In genomic region chr1:11134352-11135266, GRCh38 we compare ENCODE assay signal across 12 cellular contexts. TPM values are rescaled to one million over a fixed set of nuclear protein-coding genes. Genes with fewer than 3 reads are reported as not detected.
DNase-seq lines count a peak whose midpoint lies in the region; ATAC-seq and TF ChIP-seq lines count a peak whose summit lies in the region.
"Had no signal": no experiment of that assay in that cellular context is flagged by ENCODE, and none has a peak within 500 bp of the region (broad histone marks: within the 10 kb centered on the region; RNA-seq: fewer than 3 reads in every experiment).

No MANE protein-coding gene starts in this region.

- H3K9me3 Mint-ChIP-seq in HFFc6 = no peaks in the 10 kb centered on the region

- H2AFZ ChIP-seq in ACC112 (ENCODE audit: low read length, unreplicated experiment) = no peak overlapping the region

- peaks cover 35% of the 10 kb centered on the region for H3K4me1 Mint-ChIP-seq in HFFc6 (ENCODE audit: low read depth)

- TF ChIP-seq CTCF in HFFc6 (IDR thresholded peaks at IDR 0.05) = no peak
- TF ChIP-seq CTCF in VCaP (conservative IDR thresholded peaks at IDR 0.05) = no peak

- peaks cover 28% of the 10 kb centered on the region for H3K4me1 ChIP-seq in ACC112 (ENCODE audit: control insufficient read depth, insufficient read depth, low read length, unreplicated experiment)

- peak overlapping the region; percentile 24; the same call in 1 of the 2 replicates for H3K4me3 ChIP-seq in ACC112 (ENCODE audit: low read depth, low read length)
- H3K4me3 ChIP-seq: BLaER1 treated with 17β-estradiol and CSF1 and Interleukin-3, amounts not matched to agents 10 nM and 100 nM had no signal

- peaks cover 10% of the 10 kb centered on the region; the same call in 1 of the 2 replicates for H3K36me3 ChIP-seq in ACC112 (ENCODE audit: insufficient read depth, low read length)

- H3K27ac ChIP-seq in ACC112 (ENCODE audit: low read depth, low read length) = peak overlapping the region; percentile 5; the same call in 1 of the 2 replicates
- H3K27ac ChIP-seq in VCaP = peak overlapping the region; percentile 87
- H3K27ac ChIP-seq: BLaER1 treated with 17β-estradiol and CSF1 and Interleukin-3, amounts not matched to agents 10 nM and 100 nM had no signal

- no peaks in the 10 kb centered on the region for H3K27me3 ChIP-seq in ACC112 (ENCODE audit: insufficient read depth, low read length)
- H3K27me3 ChIP-seq: BLaER1 treated with 17β-estradiol and CSF1 and Interleukin-3, amounts not matched to agents 10 nM and 100 nM had no signal

- no peaks in the 10 kb centered on the region for H3K79me2 ChIP-seq in ACC112 (ENCODE audit: control insufficient read depth, insufficient read depth, low read length, unreplicated experiment)

- H3K4me3 Mint-ChIP-seq in HFFc6 = peak overlapping the region; percentile 40

- peaks cover 22% of the 10 kb centered on the region for H3K36me3 Mint-ChIP-seq in HFFc6 (ENCODE audit: low read depth)

- no peak for ATAC-seq in GM18907 (IDR thresholded peaks at IDR 0.05; ENCODE audit: unreplicated experiment)

- peak; percentile 59 for DNase-seq in HFFc6
- DNase-seq in glomerular visceral epithelial cell (ENCODE audit: extremely low spot score) = peak; percentile 6
- DNase-seq in HT-29 (ENCODE audit: low spot score) = no peak
- DNase-seq in SK-N-DZ (ENCODE audit: low spot score) = no peak
- DNase-seq in activated CD4-positive, alpha-beta T cell treated with anti-CD3 and anti-CD28 coated beads, Interleukin-2, amount 50 U/mL, for 48 hours = no peak
- DNase-seq: activated CD4-positive, alpha-beta T cell treated with anti-CD3 and anti-CD28 coated beads, Interleukin-2, amount 50 U/mL, for 4 hours; NCI-H526 treated with DMSO at 0.1 percent for 48 hours; occipital lobe had no signal

- H3K27ac Mint-ChIP-seq in HFFc6 = peak overlapping the region; percentile 80

- H3K27me3 Mint-ChIP-seq in HFFc6 (ENCODE audit: insufficient read depth) = no peaks in the 10 kb centered on the region; the same call in 1 of the 2 replicates

RNA-seq across cellular contexts. Expression of gene EXOSC10, which starts 34.9 kb away (rescaled TPM):
- 10 to 100 TPM; 40.1 to 49.4 (median 47.5) TPM for total RNA-seq in HFFc6 (2021; fragmentation: NEBNext Ultra II Directional; extraction: Animal tissue kit (Norgen Biotek cat#: 25700))
- 47.6 and 50.5 TPM in 2 replicates for total RNA-seq in HT-29 (2014; rRNA removed; shearing (Covaris generic))
- 67.1 and 76.5 TPM in 2 replicates for polyA plus RNA-seq in SK-N-DZ (2014; cell fraction: cytosol; rRNA removed)
- polyA plus RNA-seq in SK-N-DZ (2014; cell fraction: nucleus; rRNA removed) = 167 and 174 TPM in 2 replicates

RNA-seq across cellular contexts. Expression of gene ANGPTL7, which starts 54.5 kb away (rescaled TPM):
- total RNA-seq in HFFc6 (2021; fragmentation: NEBNext Ultra II Directional; extraction: Animal tissue kit (Norgen Biotek cat#: 25700)) = not detected
- not detected in 2 replicates for total RNA-seq in HT-29 (2014; rRNA removed; shearing (Covaris generic))
- polyA plus RNA-seq in SK-N-DZ (2014; cell fraction: cytosol; rRNA removed) = not detected in 2 replicates
- not detected in 2 replicates for polyA plus RNA-seq in SK-N-DZ (2014; cell fraction: nucleus; rRNA removed)
- total RNA-seq: occipital lobe had no signal

Comparison
In these comparisons a context has a peak if more than half of its experiments do, and no peak if none do; other contexts are left out.
1. DNase-seq: peak in HFFc6 (single experiment) and glomerular visceral epithelial cell (single experiment); none in HT-29 (single experiment), SK-N-DZ (single experiment) and activated CD4-positive, alpha-beta T cell treated with anti-CD3 and anti-CD28 coated beads, Interleukin-2, amount 50 U/mL, for 48 hours (0 of 2).